11 cellular contexts compared by ENCODE assay signal in the genomic region with DNA sequence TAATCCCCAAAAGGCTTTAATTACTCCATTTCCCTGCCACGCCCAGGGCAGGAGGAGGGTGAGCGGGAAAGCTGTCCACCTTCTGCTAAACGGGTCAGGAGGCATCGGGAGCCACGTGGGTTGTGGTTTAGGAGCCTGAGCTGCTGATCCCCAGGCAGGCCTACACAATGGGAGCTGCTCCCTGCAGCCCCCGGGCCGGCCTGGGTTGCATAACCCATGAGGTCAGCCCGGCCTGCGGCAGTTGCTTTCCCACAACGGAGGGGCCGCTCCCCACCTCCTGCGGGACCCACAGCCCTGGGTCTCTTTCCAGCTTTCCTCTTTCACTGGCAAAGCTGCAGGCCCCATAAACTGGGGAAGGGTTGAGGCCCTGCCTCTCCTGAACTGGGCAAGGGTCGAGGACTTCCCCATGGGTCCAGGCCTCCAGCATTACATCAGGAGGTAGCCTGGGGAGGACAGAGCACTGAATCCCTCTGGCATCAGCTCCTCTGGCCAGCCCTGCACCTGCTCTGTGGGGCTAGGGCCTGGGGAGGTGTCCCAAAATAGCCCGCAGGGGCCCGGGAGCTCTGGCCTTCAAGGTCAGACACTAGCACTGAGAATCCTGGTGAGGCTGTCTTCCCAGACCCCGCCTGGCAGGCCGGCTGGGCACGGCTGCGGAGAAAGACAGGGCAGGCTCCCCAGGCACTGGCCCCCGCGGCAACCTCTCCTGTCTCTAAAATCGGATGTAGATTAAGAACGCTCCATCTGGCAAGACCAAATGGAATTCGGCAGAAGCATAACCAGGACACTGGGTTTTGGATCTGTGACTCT. TPM values are rescaled to one million over a fixed set of nuclear protein-coding genes. Genes with fewer than 3 reads are reported as not detected.
DNase-seq lines count a peak whose midpoint lies in the region; ATAC-seq, FAIRE-seq and TF ChIP-seq lines count a peak whose summit lies in the region.
"Had no signal": no experiment of that assay in that cellular context is flagged by ENCODE, and none has a peak within 500 bp of the region (broad histone marks: within the 10 kb centered on the region; RNA-seq: fewer than 3 reads in every experiment).

No MANE protein-coding gene starts in this region.

- CTCF ChIA-PET in H1 (lab: Charles Lee; ENCODE audit: partially characterized antibody) (interaction anchor here (1.2 kb wide), 1 partner anchor 28 kb away, joined by 3 read pairs; no protein-coding TSS in a partner anchor), HEK293T (lab: Yijun Ruan, JAX) (no interaction called here)

- no peak overlapping the region for H2BK12ac ChIP-seq in H1 (ENCODE audit: low read depth, low read length)

- FAIRE-seq in H1 (lab: Jason Lieb, UNC): no peak

- no peak overlapping the region for H3K27ac ChIP-seq in H1 (ENCODE audit: low read depth, low read length)
- H3K27ac ChIP-seq in esophagus squamous epithelium: no peak overlapping the region

- H2AFZ ChIP-seq in H1 (ENCODE audit: low read length): no peak overlapping the region

- H4K20me1 ChIP-seq in H1 (replicated peaks in 1 of 2; ENCODE audit: control insufficient read depth in 1 of 2, insufficient read depth in 2 of 2, low read length in 2 of 2): peaks cover 0 to 7% of the 10 kb centered on the region in 2 experiments

- H3K23me2 ChIP-seq in H1 (ENCODE audit: low read depth, low read length): peaks cover 10% of the 10 kb centered on the region; the same call in 1 of the 2 replicates

- H3K4ac ChIP-seq in H1 (replicated peaks; ENCODE audit: insufficient read length, low read depth, low read length): no peak overlapping the region

- no peak overlapping the region for H2BK20ac ChIP-seq in H1 (ENCODE audit: low read length)

- H2BK5ac ChIP-seq in H1 (ENCODE audit: low read depth, low read length): no peak overlapping the region

- H3K79me1 ChIP-seq in H1 (ENCODE audit: low read depth, low read length): no peaks in the 10 kb centered on the region

- intact Hi-C loops in esophagus squamous epithelium (cut with DNase I): no loop called here

- H2BK120ac ChIP-seq in H1 (replicated peaks; ENCODE audit: low read depth, low read length): no peak overlapping the region

- TF ChIP-seq CTCF in H1 (IDR thresholded peaks at IDR 0.05; ENCODE audit: control extremely low read depth in 1 of 3, insufficient read depth in 1 of 3, low read depth in 1 of 3, low read length in 3 of 3): no peak
- TF ChIP-seq CTCF in esophagus squamous epithelium (IDR thresholded peaks at IDR 0.05): no peak

- no peak for TF ChIP-seq POLR2A in H1 (IDR thresholded peaks at IDR 0.05; ENCODE audit: control extremely low read depth in 1 of 2, low read depth in 2 of 2, low read length in 2 of 2)
- no peak for TF ChIP-seq POLR2A in esophagus squamous epithelium (IDR thresholded peaks at IDR 0.05)

- peaks cover 0 to 5% of the 10 kb centered on the region in 2 experiments; a peak in 1 of 4 replicates for H3K79me2 ChIP-seq in H1 (ENCODE audit: control insufficient read depth in 1 of 2, insufficient read depth in 2 of 2, low read length in 2 of 2)

- POLR2A ChIA-PET in H1 (lab: Charles Lee; ENCODE audit: partially characterized antibody) (no interaction called here), HEK293T (lab: Yijun Ruan, JAX) (no interaction called here)

- H3K27me3 ChIP-seq in H1 (replicated peaks in 1 of 4; ENCODE audit: control insufficient read depth in 3 of 4, extremely low read depth in 1 of 4, insufficient read depth in 3 of 4, low read length in 3 of 4) (no peaks in the 10 kb centered on the region), esophagus squamous epithelium (no peaks in the 10 kb centered on the region)

- H3K36me3 ChIP-seq in H1 (ENCODE audit: control insufficient read depth in 2 of 4, insufficient read depth in 4 of 4, low read length in 3 of 4) (no peaks in the 10 kb centered on the region; a peak in 1 of 8 replicates), esophagus squamous epithelium (no peaks in the 10 kb centered on the region)

- H2AK5ac ChIP-seq in H1 (ENCODE audit: low read depth, low read length): no peak overlapping the region; the same call in 1 of the 2 replicates

- H3K4me1 ChIP-seq in H1 (replicated peaks in 1 of 4; ENCODE audit: control insufficient read depth in 3 of 4, insufficient read depth in 4 of 4, low read length in 3 of 4): peaks cover 0 to 9% (median 5%) of the 10 kb centered on the region in 4 experiments; a peak in 5 of 7 replicates
- H3K4me1 ChIP-seq in esophagus squamous epithelium: peaks cover 6 to 28% (median 14%) of the 10 kb centered on the region in 3 donors

- WGBS in H1 (ENCODE audit: extremely low coverage in 1 of 2, insufficient coverage in 1 of 2, insufficient read length in 1 of 2, insufficient replicate concordance in 2 of 2, low coverage in 1 of 2, low lambda C conversion rate in 2 of 2, missing lambda C conversion rate in 1 of 2), 2 experiments: 82% methylated on average over 24 of the region's 24 CpGs; no CpG with 5 or more reads in 1 of the 2 experiments
- WGBS in esophagus squamous epithelium, 2 donors: 40 to 73% methylated on average over 1 to 5 of the region's 24 CpGs

- DNase-seq in CD1c-positive myeloid dendritic cell (ENCODE audit: extremely low spot score): peak; percentile 69
- DNase-seq in NCI-H82 treated with DMSO at 0.1 percent for 48 hours (lab: John Stamatoyannopoulos, UW; ENCODE audit: unreplicated experiment): peak; percentile 78
- DNase-seq in H1 (ENCODE audit: low read depth in 1 of 2, low spot score in 2 of 2): no peak
- DNase-seq in myocyte (ENCODE audit: low read depth): peak; percentile 95
- DNase-seq in HEK293T (ENCODE audit: extremely low spot score): no peak
- no peak for DNase-seq in DMS79 (lab: John Stamatoyannopoulos, UW)
- no peak for DNase-seq in esophagus squamous epithelium (lab: John Stamatoyannopoulos, UW)
- DNase-seq: activated CD4-positive, alpha-beta T cell treated with anti-CD3 and anti-CD28 coated beads, Interleukin-2, amount 50 U/mL, for 4 hours had no signal

- H3K4me2 ChIP-seq in H1 (ENCODE audit: insufficient read depth in 1 of 2, low read depth in 2 of 2, low read length in 2 of 2): no peak overlapping the region

- no peak overlapping the region for H3K14ac ChIP-seq in H1 (ENCODE audit: insufficient read length)

- H2BK15ac ChIP-seq in H1 (ENCODE audit: low read length): 0 out of 2 replicates have a peak overlapping the region, but pooled peaks have one; percentile 46

- peak overlapping the region; percentile 76; the same call in 1 of the 2 replicates for H4K8ac ChIP-seq in H1 (ENCODE audit: extremely low read depth, insufficient read depth, low read length)

- H3K56ac ChIP-seq in H1 (replicated peaks; ENCODE audit: insufficient read length, low read depth, low read length): no peak overlapping the region

- no peak for TF ChIP-seq EP300 in H1 (IDR thresholded peaks at IDR 0.05; ENCODE audit: borderline replicate concordance in 1 of 2, low read depth in 2 of 2, low read length in 2 of 2)

- no peak overlapping the region for H3K23ac ChIP-seq in H1 (ENCODE audit: insufficient read length)

- TF ChIP-seq RAD21 in H1 (IDR thresholded peaks at IDR 0.05 in 1 of 2, conservative IDR thresholded peaks at IDR 0.05 in 1 of 2; ENCODE audit: low read depth in 2 of 2, low read length in 2 of 2): no peak

- no peak overlapping the region for H3K18ac ChIP-seq in H1 (ENCODE audit: extremely low read depth, low read length)

- no peak overlapping the region for H4K5ac ChIP-seq in H1 (ENCODE audit: insufficient read length, low read depth, low read length)

- H3K4me3 ChIP-seq in H1 (ENCODE audit: extremely low read depth in 1 of 4, insufficient read depth in 2 of 4, low read depth in 3 of 4, low read length in 4 of 4) (no peak overlapping the region), esophagus squamous epithelium (no peak overlapping the region)
- H3K4me3 ChIP-seq: skin epidermis had no signal

- H4K91ac ChIP-seq in H1 (replicated peaks; ENCODE audit: insufficient read length, low read length): no peak overlapping the region

- ATAC-seq in GM21360 (IDR thresholded peaks at IDR 0.05; ENCODE audit: unreplicated experiment): no peak

- H3K9me3 ChIP-seq in H1 (ENCODE audit: insufficient read depth in 2 of 2, low read depth in 1 of 2, low read length in 1 of 2): no peaks in the 10 kb centered on the region
- no peaks in the 10 kb centered on the region for H3K9me3 ChIP-seq in esophagus squamous epithelium

- H3K9ac ChIP-seq in H1 (replicated peaks in 1 of 4; ENCODE audit: extremely low read depth in 1 of 4, low read depth in 3 of 4, low read length in 3 of 4): no peak overlapping the region

TF ChIP-seq in H1, 55 proteins besides CTCF, POLR2A, EP300 and RAD21 (continues in another document):
- no peak for TF ChIP-seq BCL11A (IDR thresholded peaks at IDR 0.05; ENCODE audit: low read depth in 2 of 2, low read length in 2 of 2)
- 0 out of 2 replicates have a peak, but pooled peaks have one; percentile 8 for TF ChIP-seq CEBPB (IDR thresholded peaks at IDR 0.05; ENCODE audit: low read depth, low read length)

TF ChIP-seq in HEK293T, 16 proteins besides CTCF, POLR2A, EP300 and RAD21 (continues in another document):
- TF ChIP-seq SUZ12 (IDR thresholded peaks at IDR 0.05): no peak
- no peak for TF ChIP-seq LEF1 (IDR thresholded peaks at IDR 0.05; ENCODE audit: borderline replicate concordance)
- TF ChIP-seq NFRKB (IDR thresholded peaks at IDR 0.05): no peak

RNA-seq across cellular contexts. Expression of a gene that starts 47.3 kb away (rescaled TPM):
- total RNA-seq in H1 (2021; fragmentation: NEBNext Ultra II Directional; extraction: Animal tissue kit (Norgen Biotek cat#: 25700)): 4.1 and 4.5 TPM in 2 replicates
- 2.5 and 4.9 TPM in 2 replicates for polyA plus RNA-seq in H1 (2011; rRNA removed)
- polyA plus RNA-seq in H1 (2011; cell fraction: cytosol; rRNA removed): 1.4 TPM
- 6.2 TPM for polyA plus RNA-seq in H1 (2011; cell fraction: nucleus; rRNA removed)
- 3.8 to 10.5 TPM (median 6.0 TPM) in 4 replicates for polyA plus RNA-seq in H1 (2012, experiment 1 of 2)
- 8.0 TPM for polyA plus RNA-seq in H1 (2012, experiment 2 of 2)
- polyA plus RNA-seq in H1 (2013, experiment 1 of 2): 6.4 TPM
- 5.5 TPM for polyA plus RNA-seq in H1 (2013, experiment 2 of 2)
- 0.69 and 1.1 TPM in 2 replicates for polyA minus RNA-seq in H1 (2011; rRNA and poly(A)+ RNA removed)
- polyA minus RNA-seq in H1 (2011; cell fraction: cytosol; rRNA and poly(A)+ RNA removed): 1.7 TPM
- polyA minus RNA-seq in H1 (2011; cell fraction: nucleus; rRNA and poly(A)+ RNA removed): not detected
- total RNA-seq in myocyte (not detected in 2 replicates), esophagus squamous epithelium (not detected)
- polyA plus RNA-seq in myocyte (2012): not detected
- total RNA-seq: NCI-H460 had no signal

RNA-seq across cellular contexts. Expression of a gene that starts 52.4 kb away (rescaled TPM):
- 7.7 and 9.8 TPM in 2 replicates for total RNA-seq in H1 (2021; fragmentation: NEBNext Ultra II Directional; extraction: Animal tissue kit (Norgen Biotek cat#: 25700))
- polyA plus RNA-seq in H1 (2011; rRNA removed): 6.3 and 8.3 TPM in 2 replicates
- 6.1 TPM for polyA plus RNA-seq in H1 (2011; cell fraction: cytosol; rRNA removed)
- 16.9 TPM for polyA plus RNA-seq in H1 (2011; cell fraction: nucleus; rRNA removed)
- 12.4 to 16.0 TPM (median 13.1 TPM) in 4 replicates for polyA plus RNA-seq in H1 (2012, experiment 1 of 2)
- 9.8 TPM for polyA plus RNA-seq in H1 (2012, experiment 2 of 2)
- polyA plus RNA-seq in H1 (2013, experiment 1 of 2): 16.6 TPM
- 17.1 TPM for polyA plus RNA-seq in H1 (2013, experiment 2 of 2)
- polyA minus RNA-seq in H1 (2011; rRNA and poly(A)+ RNA removed): 4.7 and 6.5 TPM in 2 replicates
- polyA minus RNA-seq in H1 (2011; cell fraction: cytosol; rRNA and poly(A)+ RNA removed): 5.9 TPM
- polyA minus RNA-seq in H1 (2011; cell fraction: nucleus; rRNA and poly(A)+ RNA removed): 6.0 TPM
- total RNA-seq in myocyte: not detected in 2 replicates
- polyA plus RNA-seq in myocyte (2012): 8.3 TPM
- 1 to 10 TPM in 1 of 4 donors, not detected in 3; 1.1 TPM for total RNA-seq in esophagus squamous epithelium
- total RNA-seq: NCI-H460 had no signal

Comparison
In these comparisons a context has a peak if more than half of its experiments do, and no peak if none do; other contexts are left out.
1. DNase-seq: peak in CD1c-positive myeloid dendritic cell (single experiment), NCI-H82 treated with DMSO at 0.1 percent for 48 hours (single experiment) and myocyte (single experiment); none in H1 (0 of 2), HEK293T (single experiment), DMS79 (single experiment) and esophagus squamous epithelium (single experiment).